9 cellular contexts compared by ENCODE assay signal in the genomic region with DNA sequence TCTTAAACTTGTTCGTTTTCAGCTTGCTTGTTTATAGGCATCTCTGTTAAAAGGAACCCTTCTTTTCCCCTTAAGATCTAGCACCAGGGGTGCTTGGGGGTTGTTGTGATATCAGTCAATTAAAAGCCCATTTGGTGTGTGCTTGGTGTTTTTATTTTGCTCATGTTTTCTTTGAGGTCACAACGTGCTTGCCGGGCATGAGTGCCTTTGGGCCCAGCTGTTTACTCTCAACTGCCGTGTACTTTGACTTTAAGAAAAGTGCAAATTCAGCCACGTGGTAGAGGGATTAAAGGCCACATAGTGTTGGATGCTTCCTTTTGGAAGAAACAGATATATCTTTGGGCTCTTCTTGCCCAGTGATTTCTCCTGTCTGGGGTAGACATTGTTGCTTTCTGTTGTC. TPM values are rescaled to one million over a fixed set of nuclear protein-coding genes. Genes with fewer than 3 reads are reported as not detected.
DNase-seq lines count a peak whose midpoint lies in the region; ATAC-seq and TF ChIP-seq lines count a peak whose summit lies in the region.
"Had no signal": no experiment of that assay in that cellular context is flagged by ENCODE, and none has a peak within 500 bp of the region (broad histone marks: within the 10 kb centered on the region; RNA-seq: fewer than 3 reads in every experiment).

No MANE protein-coding gene starts in this region.

- H3K36me3 Mint-ChIP-seq in neural crest cell (ENCODE audit: low read depth): peaks cover 9% of the 10 kb centered on the region

- H3K27ac Mint-ChIP-seq in neural crest cell (ENCODE audit: unreplicated experiment): no peak overlapping the region

- peaks cover 32% of the 10 kb centered on the region for H3K4me1 Mint-ChIP-seq in neural crest cell

- H3K9me3 Mint-ChIP-seq in neural crest cell: no peaks in the 10 kb centered on the region

- H3K27me3 Mint-ChIP-seq in neural crest cell (ENCODE audit: low read depth): no peaks in the 10 kb centered on the region

- peak overlapping the region; percentile 8 for H3K4me3 Mint-ChIP-seq in neural crest cell

- no peak for DNase-seq in MG63
- DNase-seq in neural crest cell (ENCODE audit: low read depth, low spot score): no peak
- no peak for DNase-seq in NCI-H187 treated with DMSO at 0.1 percent for 48 hours (lab: John Stamatoyannopoulos, UW)
- DNase-seq in GM13977 (ENCODE audit: low spot score): no peak
- DNase-seq: WERI-Rb-1 had no signal

- TF ChIP-seq CTCF in C4-2B (conservative IDR thresholded peaks at IDR 0.05) (no peak), neural crest cell (conservative IDR thresholded peaks at IDR 0.05) (no peak), GM13977 (IDR thresholded peaks at IDR 0.05; ENCODE audit: extremely low read depth, insufficient read depth, missing control alignments) (no peak)

- H3K27ac ChIP-seq in C4-2B (peak overlapping the region; percentile 54; the same call in 1 of the 2 replicates), duodenal mucosa (ENCODE audit: low read depth, low read length) (peak overlapping the region; percentile 7)
- H3K27ac ChIP-seq: WERI-Rb-1 had no signal

- in situ Hi-C loops in GM13977 (cut with MboI; ENCODE audit: low pct_unique_long_range_greater_than_20kb, low sequenced_read_pairs, unreplicated experiment): no loop called here

- H3K4me3 ChIP-seq in MG63: peak overlapping the region; percentile 9; the same call in 1 of the 2 replicates
- H3K4me3 ChIP-seq in duodenal mucosa (ENCODE audit: low read depth in 1 of 2, low read length in 2 of 2): peak overlapping the region; percentile 18 to 33

- H3K9me3 ChIP-seq in MG63: no peaks in the 10 kb centered on the region
- no peaks in the 10 kb centered on the region for H3K9me3 ChIP-seq in duodenal mucosa (ENCODE audit: control insufficient read depth in 1 of 2, low read length in 2 of 2)

- H3K9ac ChIP-seq in duodenal mucosa (ENCODE audit: low read depth in 1 of 2, low read length in 2 of 2): peak overlapping the region in 1 of 2 donors; percentile 4

- peaks cover 42% of the 10 kb centered on the region for H3K36me3 ChIP-seq in MG63
- H3K36me3 ChIP-seq in duodenal mucosa (ENCODE audit: control insufficient read depth in 1 of 2, insufficient read depth in 2 of 2, low read length in 2 of 2): peaks cover 3 to 10% of the 10 kb centered on the region in 2 donors

- no peaks in the 10 kb centered on the region for H3K27me3 ChIP-seq in MG63
- no peaks in the 10 kb centered on the region for H3K27me3 ChIP-seq in duodenal mucosa (ENCODE audit: control insufficient read depth in 1 of 2, insufficient read depth in 2 of 2, low read length in 2 of 2)

- H3K4me1 ChIP-seq in duodenal mucosa (ENCODE audit: control insufficient read depth in 1 of 2, insufficient read depth in 2 of 2, low read length in 2 of 2): peaks cover 54% of the 10 kb centered on the region in 2 donors

- ATAC-seq in HG02884 (IDR thresholded peaks at IDR 0.05; ENCODE audit: unreplicated experiment): no peak
- ATAC-seq in GM21360 (IDR thresholded peaks at IDR 0.05; ENCODE audit: unreplicated experiment): no peak

RNA-seq across cellular contexts. Expression of a gene that starts 10.5 kb away (rescaled TPM):
- total RNA-seq in MG63 (2014; rRNA removed; shearing (Covaris generic); ENCODE audit: low replicate concordance): 5.5 and 14.6 TPM in 2 replicates
- total RNA-seq in neural crest cell: 155 and 160 TPM in 2 replicates

Comparison
In these comparisons a context has a peak if more than half of its experiments do, and no peak if none do; other contexts are left out.
1. RNA of a gene that starts 10.5 kb away (total RNA-seq): 155 to 160 TPM in neural crest cell; 5.5 to 14.6 TPM in MG63; every median in the first group is over 10 times any median in the second.